ENCODE assay signal across 8 cellular contexts in the genomic region with DNA sequence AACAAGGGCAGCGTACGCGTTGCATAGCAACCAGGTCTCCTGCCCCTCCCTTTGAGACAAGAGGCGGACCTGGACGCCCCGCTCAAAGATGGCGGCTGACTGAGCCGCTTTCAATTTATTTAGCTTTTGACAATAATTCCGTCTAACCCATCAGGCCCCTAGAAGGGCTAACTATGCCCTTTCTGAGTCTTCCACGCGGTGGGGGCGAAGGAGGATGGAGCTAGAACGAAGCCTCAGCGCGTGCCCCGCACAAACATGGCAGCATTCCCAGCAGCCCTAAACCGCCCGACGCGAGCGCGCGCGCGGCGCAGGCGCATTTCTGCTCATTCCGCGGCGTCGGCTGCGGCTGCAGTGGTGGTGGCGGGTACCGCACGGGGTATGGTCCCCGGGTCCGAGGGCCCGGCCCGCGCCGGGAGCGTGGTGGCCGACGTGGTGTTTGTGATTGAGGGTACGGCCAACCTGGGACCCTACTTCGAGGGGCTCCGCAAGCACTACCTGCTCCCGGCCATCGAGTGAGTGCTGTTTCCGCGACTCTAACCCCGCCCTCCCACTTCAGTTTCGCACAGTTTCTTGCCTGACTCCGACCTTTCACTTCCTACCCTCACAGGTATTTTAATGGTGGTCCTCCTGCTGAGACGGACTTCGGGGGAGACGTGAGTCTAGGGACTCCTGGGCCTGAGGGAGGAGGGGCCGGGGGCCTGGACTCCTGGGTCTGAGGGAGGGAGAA.
A peak's percentile ranks its signal among the peaks of the same experiment; 100 is the strongest.
DNase-seq lines count a peak whose midpoint lies in the region; ATAC-seq and TF ChIP-seq lines count a peak whose summit lies in the region.

Gene MED25 (plus strand): TSS at position 326 of the 727 bp plus-strand sequence. CDS start 53 bp downstream, at position 379.

- H3K9ac ChIP-seq in mucosa of stomach (ENCODE audit: low read length): peak within 1 kb of the TSS; percentile 95

- peak within 1 kb of the TSS; percentile 97 for H3K4me3 ChIP-seq in mucosa of stomach (ENCODE audit: low read length)

- DNase-seq in DMS114 treated with DMSO at 0.1 percent for 48 hours (lab: John Stamatoyannopoulos, UW; ENCODE audit: unreplicated experiment): peak; percentile 77
- peak; percentile 96 for DNase-seq in HuH-7.5 (ENCODE audit: low spot score)
- peak; percentile 94 for DNase-seq in OCI-M1 (lab: John Stamatoyannopoulos, UW)
- DNase-seq in activated T-cell treated with anti-CD3 and anti-CD28 coated beads, Interleukin-2, amount 50 U/mL, for 24 hours: peak; percentile 94
- DNase-seq in erythroblast (lab: John Stamatoyannopoulos, UW): peak; percentile 93 to 96
- DNase-seq in stimulated activated CD8-positive, alpha-beta memory T cell treated with anti-CD3 and anti-CD28 coated beads, Interleukin-7, amount 100 ng/mL, for 1 hour (ENCODE audit: low read depth in 2 of 2): peak; percentile 73 to 75

- H3K9me3 Mint-ChIP-seq in activated T-cell treated with anti-CD3 and anti-CD28 coated beads, Interleukin-2, amount 50 U/mL, for 24 hours: no peaks in the 10 kb centered on the region

- peak within 1 kb of the TSS; percentile 90 for H3K4me3 Mint-ChIP-seq in activated T-cell treated with anti-CD3 and anti-CD28 coated beads, Interleukin-2, amount 50 U/mL, for 24 hours

- peak; percentile 90 for TF ChIP-seq POLR2A in erythroblast (IDR thresholded peaks at IDR 0.05; ENCODE audit: low read length)

- H3K36me3 Mint-ChIP-seq in activated T-cell treated with anti-CD3 and anti-CD28 coated beads, Interleukin-2, amount 50 U/mL, for 24 hours (ENCODE audit: low read depth): peaks cover 26% of the 10 kb centered on the region

- H3K27me3 Mint-ChIP-seq in activated T-cell treated with anti-CD3 and anti-CD28 coated beads, Interleukin-2, amount 50 U/mL, for 24 hours: no peaks in the 10 kb centered on the region

- H3K4me1 Mint-ChIP-seq in activated T-cell treated with anti-CD3 and anti-CD28 coated beads, Interleukin-2, amount 50 U/mL, for 24 hours (ENCODE audit: low read depth): peaks cover 33% of the 10 kb centered on the region

- H3K27ac Mint-ChIP-seq in activated T-cell treated with anti-CD3 and anti-CD28 coated beads, Interleukin-2, amount 50 U/mL, for 24 hours: peak within 1 kb of the TSS; percentile 98

- peak; percentile 71 for ATAC-seq in GM21515 (IDR thresholded peaks at IDR 0.05; ENCODE audit: unreplicated experiment)

- no peaks in the 10 kb centered on the region for H3K27me3 ChIP-seq in mucosa of stomach (ENCODE audit: control insufficient read depth, insufficient read depth, low read length)

- H3K36me3 ChIP-seq in mucosa of stomach (ENCODE audit: control insufficient read depth, insufficient read depth, low read length): no peaks in the 10 kb centered on the region

- no peaks in the 10 kb centered on the region for H3K9me3 ChIP-seq in mucosa of stomach (ENCODE audit: control insufficient read depth, low read length)

- H3K4me1 ChIP-seq in mucosa of stomach (ENCODE audit: control insufficient read depth, insufficient read depth, low read length): peaks cover 15% of the 10 kb centered on the region

Comparison
In these comparisons a context has a peak if more than half of its experiments do, and no peak if none do; other contexts are left out.
1. Peak in every context shown above with its lines: DNase-seq, ATAC-seq and H3K4me3 ChIP-seq.